Comparison of ENCODE assay signal across 3 cellular contexts in the genomic region with DNA sequence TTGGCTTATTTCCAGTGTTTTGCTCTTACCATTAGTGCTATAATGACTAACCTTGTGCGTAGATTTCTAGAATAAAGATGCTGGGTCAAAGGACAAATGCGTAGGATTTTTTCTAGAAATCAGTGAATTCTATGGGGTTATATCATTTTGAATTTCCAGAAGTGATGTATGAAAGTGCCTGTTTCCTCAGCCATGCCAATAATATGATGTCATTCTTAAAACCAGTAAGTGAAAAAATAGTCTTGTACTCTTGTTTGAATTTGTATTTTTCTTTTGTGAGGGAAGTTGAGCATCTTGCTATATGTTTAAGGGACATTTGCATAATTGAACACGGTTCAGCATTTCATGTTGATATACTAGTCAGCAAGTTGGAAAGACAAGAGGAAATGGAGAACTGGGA.
TF ChIP-seq lines count a peak whose summit lies in the region.

No MANE protein-coding gene starts in this region.

TF ChIP-seq in HepG2, 621 proteins besides CTCF, POLR2A, EP300 and RAD21:
- no peak for TF ChIP-seq NFE2L1 (CRISPR knock-in tag; IDR thresholded peaks at IDR 0.05; ENCODE audit: borderline replicate concordance)
- TF ChIP-seq ZNF737 (CRISPR knock-in tag; IDR thresholded peaks at IDR 0.05; ENCODE audit: borderline replicate concordance), result no peak
- TF ChIP-seq, protein P1, sequence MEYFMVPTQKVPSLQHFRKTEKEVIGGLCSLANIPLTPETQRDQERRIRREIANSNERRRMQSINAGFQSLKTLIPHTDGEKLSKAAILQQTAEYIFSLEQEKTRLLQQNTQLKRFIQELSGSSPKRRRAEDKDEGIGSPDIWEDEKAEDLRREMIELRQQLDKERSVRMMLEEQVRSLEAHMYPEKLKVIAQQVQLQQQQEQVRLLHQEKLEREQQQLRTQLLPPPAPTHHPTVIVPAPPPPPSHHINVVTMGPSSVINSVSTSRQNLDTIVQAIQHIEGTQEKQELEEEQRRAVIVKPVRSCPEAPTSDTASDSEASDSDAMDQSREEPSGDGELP (IDR thresholded peaks at IDR 0.05; ENCODE audit: borderline replicate concordance, low read depth), result no peak
- no peak for TF ChIP-seq ZNF468 (CRISPR knock-in tag; IDR thresholded peaks at IDR 0.05)
- TF ChIP-seq ARID2 (CRISPR knock-in tag; IDR thresholded peaks at IDR 0.05; ENCODE audit: borderline replicate concordance), result no peak
- TF ChIP-seq ATF7 (IDR thresholded peaks at IDR 0.05), result peak; percentile 82
- TF ChIP-seq ATF7 (CRISPR knock-in tag; IDR thresholded peaks at IDR 0.05), result no peak
- no peak for TF ChIP-seq ZNF136 (CRISPR knock-in tag; IDR thresholded peaks at IDR 0.05; ENCODE audit: low read depth)
- TF ChIP-seq SMAD1 (CRISPR knock-in tag; IDR thresholded peaks at IDR 0.05; ENCODE audit: borderline replicate concordance, low read depth), result no peak

TF ChIP-seq in HEK293, 187 proteins besides CTCF, POLR2A, EP300 and RAD21:
- TF ChIP-seq ZNF175 (tag by site-specific recombination; IDR thresholded peaks at IDR 0.05), result no peak
- no peak for TF ChIP-seq ZBTB1 (tag by site-specific recombination; IDR thresholded peaks at IDR 0.05)
- TF ChIP-seq ZNF624 (tag by site-specific recombination; IDR thresholded peaks at IDR 0.05), result no peak
- TF ChIP-seq, protein P2, sequence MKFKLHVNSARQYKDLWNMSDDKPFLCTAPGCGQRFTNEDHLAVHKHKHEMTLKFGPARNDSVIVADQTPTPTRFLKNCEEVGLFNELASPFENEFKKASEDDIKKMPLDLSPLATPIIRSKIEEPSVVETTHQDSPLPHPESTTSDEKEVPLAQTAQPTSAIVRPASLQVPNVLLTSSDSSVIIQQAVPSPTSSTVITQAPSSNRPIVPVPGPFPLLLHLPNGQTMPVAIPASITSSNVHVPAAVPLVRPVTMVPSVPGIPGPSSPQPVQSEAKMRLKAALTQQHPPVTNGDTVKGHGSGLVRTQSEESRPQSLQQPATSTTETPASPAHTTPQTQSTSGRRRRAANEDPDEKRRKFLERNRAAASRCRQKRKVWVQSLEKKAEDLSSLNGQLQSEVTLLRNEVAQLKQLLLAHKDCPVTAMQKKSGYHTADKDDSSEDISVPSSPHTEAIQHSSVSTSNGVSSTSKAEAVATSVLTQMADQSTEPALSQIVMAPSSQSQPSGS (tag by site-specific recombination; IDR thresholded peaks at IDR 0.05; ENCODE audit: low read depth), result peak; percentile 61; the same call in 1 of the 2 replicates
- TF ChIP-seq ZNF23 (tag by site-specific recombination; IDR thresholded peaks at IDR 0.05; ENCODE audit: borderline replicate concordance), result no peak

TF ChIP-seq in GM12878, 131 proteins besides CTCF, POLR2A, EP300 and RAD21:
- TF ChIP-seq NFIC (IDR thresholded peaks at IDR 0.05; ENCODE audit: low read depth, low read length), result 0 out of 2 replicates have a peak, but pooled peaks have one; percentile 40
- TF ChIP-seq FOS (IDR thresholded peaks at IDR 0.05; ENCODE audit: borderline replicate concordance, extremely low read depth, insufficient read length), result no peak
- TF ChIP-seq RELA (IDR thresholded peaks at IDR 0.05; ENCODE audit: borderline replicate concordance, partially characterized antibody), result no peak
- no peak for TF ChIP-seq REST (IDR thresholded peaks at IDR 0.05; ENCODE audit: low read depth, low read length)
- TF ChIP-seq HDAC6 (IDR thresholded peaks at IDR 0.05; ENCODE audit: unreplicated experiment), result no peak
- no peak for TF ChIP-seq RBBP5 (conservative IDR thresholded peaks at IDR 0.05)
- TF ChIP-seq NFYA (IDR thresholded peaks at IDR 0.05; ENCODE audit: borderline replicate concordance, low read depth, low read length), result no peak
- no peak for TF ChIP-seq HCFC1 (IDR thresholded peaks at IDR 0.05; ENCODE audit: low read length)
- no peak for TF ChIP-seq BCL11A (IDR thresholded peaks at IDR 0.05; ENCODE audit: low read depth, low read length)
- no peak for TF ChIP-seq SP1 (IDR thresholded peaks at IDR 0.05; ENCODE audit: low read depth, low read length)
- no peak for TF ChIP-seq YBX1 (IDR thresholded peaks at IDR 0.05)
- TF ChIP-seq SIN3A (IDR thresholded peaks at IDR 0.05; ENCODE audit: low read depth, low read length), result no peak
- TF ChIP-seq MYC (IDR thresholded peaks at IDR 0.05; ENCODE audit: insufficient read depth, insufficient read length, insufficient replicate concordance, low read length, severe bottlenecking), result no peak
- peak; percentile 69 for TF ChIP-seq JUNB (IDR thresholded peaks at IDR 0.05)
- TF ChIP-seq CREB1 (IDR thresholded peaks at IDR 0.05; ENCODE audit: low read depth), result peak; percentile 55; the same call in 1 of the 2 replicates
- no peak for TF ChIP-seq NBN (IDR thresholded peaks at IDR 0.05)
- no peak for TF ChIP-seq MEF2B (IDR thresholded peaks at IDR 0.05; ENCODE audit: partially characterized antibody, poor library complexity, severe bottlenecking)
- no peak for TF ChIP-seq BHLHE40 (IDR thresholded peaks at IDR 0.05; ENCODE audit: borderline replicate concordance in 1 of 2, low read depth in 2 of 2, low read length in 1 of 2)
- no peak for TF ChIP-seq CBX5 (IDR thresholded peaks at IDR 0.05; ENCODE audit: low read depth)
- TF ChIP-seq ASH2L (IDR thresholded peaks at IDR 0.05; ENCODE audit: borderline replicate concordance, low read depth), result no peak
- TF ChIP-seq SUZ12 (IDR thresholded peaks at IDR 0.05; ENCODE audit: unreplicated experiment), result no peak
- peak; percentile 34; the same call in 1 of the 2 replicates for TF ChIP-seq SPI1 (IDR thresholded peaks at IDR 0.05; ENCODE audit: borderline replicate concordance, insufficient read depth, low read depth, low read length)
- no peak for TF ChIP-seq ZSCAN29 (IDR thresholded peaks at IDR 0.05)
- TF ChIP-seq ESRRA (IDR thresholded peaks at IDR 0.05; ENCODE audit: low read length), result no peak
- TF ChIP-seq ATF7 (IDR thresholded peaks at IDR 0.05; ENCODE audit: low read depth), result peak; percentile 68
- TF ChIP-seq CHD4 (IDR thresholded peaks at IDR 0.05), result no peak
- TF ChIP-seq MTA3 (IDR thresholded peaks at IDR 0.05; ENCODE audit: borderline replicate concordance, low read length), result no peak
- TF ChIP-seq PAX8 (IDR thresholded peaks at IDR 0.05), result no peak
- TF ChIP-seq PKNOX1 (IDR thresholded peaks at IDR 0.05), result no peak
- TF ChIP-seq CBFB (IDR thresholded peaks at IDR 0.05; ENCODE audit: low read depth), result no peak
- TF ChIP-seq IKZF2 (IDR thresholded peaks at IDR 0.05), result no peak
- TF ChIP-seq USF1 (IDR thresholded peaks at IDR 0.05; ENCODE audit: borderline replicate concordance, extremely low read length, insufficient read depth, low read depth, low read length), result no peak
